ENCODE assay signal across 8 cellular contexts in the genomic region with DNA sequence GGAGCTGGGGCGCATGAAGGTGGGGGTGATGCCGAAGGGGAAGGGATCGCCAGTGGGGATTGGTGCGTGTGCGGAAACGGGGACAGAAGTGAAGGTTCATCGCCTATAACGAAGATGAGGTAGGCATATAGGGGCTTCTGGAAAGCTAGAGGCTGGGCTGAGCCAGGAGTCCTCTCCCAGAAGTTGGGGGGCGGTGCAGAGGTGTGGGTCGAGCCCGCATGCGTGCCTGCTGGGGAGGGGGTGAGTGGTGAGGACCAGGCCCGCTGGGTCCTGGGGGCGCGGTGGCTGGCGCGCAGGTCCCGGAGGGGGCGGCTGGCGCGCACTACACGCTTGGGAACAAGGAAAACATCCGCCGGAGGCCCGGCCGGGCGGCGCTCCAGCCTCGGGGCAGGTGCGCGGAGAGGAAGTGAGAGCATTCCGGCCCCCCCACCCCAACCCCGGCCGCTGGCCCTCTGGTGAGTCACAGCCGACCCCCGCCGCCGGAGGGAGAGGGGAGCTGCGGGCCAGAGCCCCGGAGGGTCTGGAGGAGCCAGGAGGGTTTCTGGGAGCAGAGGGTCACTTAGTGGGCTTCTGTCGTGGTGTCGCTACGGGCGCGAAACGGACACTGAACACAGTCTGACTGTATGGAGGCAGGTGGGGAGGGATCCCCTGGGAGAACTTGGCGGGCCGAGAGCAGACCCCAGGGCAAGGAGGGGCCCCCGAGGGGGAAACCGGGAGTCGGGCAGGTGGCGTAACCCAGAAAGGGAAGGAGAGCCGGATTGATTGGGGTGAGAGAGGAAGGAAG. TPM values are rescaled to one million over a fixed set of nuclear protein-coding genes. Genes with fewer than 3 reads are reported as not detected.
DNase-seq lines count a peak whose midpoint lies in the region; ATAC-seq, FAIRE-seq and TF ChIP-seq lines count a peak whose summit lies in the region.

No MANE protein-coding gene starts in this region.

- peak overlapping the region; percentile 76 for H3K27ac ChIP-seq in DND-41 (ENCODE audit: low read length)

- no peak for TF ChIP-seq CTCF in DND-41 (IDR thresholded peaks at IDR 0.05; ENCODE audit: borderline replicate concordance, extremely low read depth, low read length, poor library complexity, severe bottlenecking)
- no peak for TF ChIP-seq CTCF in D721Med (IDR thresholded peaks at IDR 0.05; ENCODE audit: insufficient read depth, missing control alignments)

- peak overlapping the region; percentile 99 for H3K4me3 Mint-ChIP-seq in T-helper 17 cell

- peaks cover 34% of the 10 kb centered on the region for H3K4me1 ChIP-seq in DND-41 (ENCODE audit: insufficient read depth, low read length)

- H3K4me1 Mint-ChIP-seq in T-helper 17 cell = peaks cover 37% of the 10 kb centered on the region

- H3K4me2 ChIP-seq in DND-41 (ENCODE audit: insufficient read depth, low read length) = peak overlapping the region; percentile 94

- peaks cover 10% of the 10 kb centered on the region for H3K36me3 Mint-ChIP-seq in T-helper 17 cell (ENCODE audit: low read depth)

- no peak for FAIRE-seq in D721Med (lab: Jason Lieb, UNC)

- DNase-seq in DND-41 (peak; percentile 64), Kasumi-1 (lab: John Stamatoyannopoulos, UW) (peak; percentile 73), T-helper 17 cell (peak in 1 of 3 donors; percentile 30), kidney glomerular epithelial cell (lab: John Stamatoyannopoulos, UW) (peak; percentile 24), D721Med (ENCODE audit: insufficient read length, low spot score) (no peak)
- peak; percentile 68 for DNase-seq in central memory CD4-positive, alpha-beta T cell
- peak; percentile 30 to 69 for DNase-seq in stimulated activated CD4-positive, alpha-beta T cell treated with anti-CD3 and anti-CD28 coated beads, Interleukin-15, amount 100 ng/mL, for 48 hours (ENCODE audit: low read depth in 2 of 2)

- H3K36me3 ChIP-seq in DND-41 (ENCODE audit: insufficient read depth, low read length) = peaks cover 15% of the 10 kb centered on the region

- no peaks in the 10 kb centered on the region for H3K9me3 ChIP-seq in DND-41 (ENCODE audit: insufficient read depth, low read length, severe bottlenecking)
- no peaks in the 10 kb centered on the region for H3K9me3 ChIP-seq in T-helper 17 cell (ENCODE audit: control insufficient read depth, low read length, poor library complexity, severe bottlenecking)

- H3K9ac ChIP-seq in DND-41 (ENCODE audit: low read depth, low read length) = peak overlapping the region; percentile 83

- H2AFZ ChIP-seq in DND-41 (ENCODE audit: low read depth, low read length) = peak overlapping the region; percentile 91

- peaks cover 4% of the 10 kb centered on the region; the same call in 1 of the 2 replicates for H4K20me1 ChIP-seq in DND-41 (ENCODE audit: insufficient read depth, low read length)

- ATAC-seq in DND-41 (ENCODE audit: insufficient read depth, low read depth) (peak; percentile 84), GM21576 (IDR thresholded peaks at IDR 0.05; ENCODE audit: unreplicated experiment) (peak; percentile 51), T-helper 17 cell (peak; percentile 94)

- H3K27me3 ChIP-seq in DND-41 (ENCODE audit: insufficient read depth, low read length, poor library complexity) = no peaks in the 10 kb centered on the region

- H3K27me3 Mint-ChIP-seq in T-helper 17 cell = no peaks in the 10 kb centered on the region

- peaks cover 49% of the 10 kb centered on the region for H3K79me2 ChIP-seq in DND-41 (ENCODE audit: insufficient read depth, low read length)

- H3K4me3 ChIP-seq in DND-41 (ENCODE audit: low read depth in 1 of 2, low read length in 2 of 2) = peak overlapping the region; percentile 69 to 76

- peak overlapping the region; percentile 92 for H3K27ac Mint-ChIP-seq in T-helper 17 cell

RNA-seq across cellular contexts. Expression of a gene that starts 2.9 kb away (rescaled TPM):
- not detected for total RNA-seq in T-helper 17 cell

RNA-seq across cellular contexts. Expression of a gene that starts 7.8 kb away (rescaled TPM):
- total RNA-seq in T-helper 17 cell = 10 to 100 TPM; 25.5 to 26.5 TPM

RNA-seq across cellular contexts. Expression of a gene that starts 7.9 kb away (rescaled TPM):
- 10 to 100 TPM; 28.6 to 28.7 TPM for total RNA-seq in T-helper 17 cell

RNA-seq across cellular contexts. Expression of a gene that starts 24.5 kb away (rescaled TPM):
- total RNA-seq in T-helper 17 cell = 10 to 100 TPM; 16.0 to 16.5 TPM

RNA-seq across cellular contexts. Expression of a gene that starts 24.9 kb away (rescaled TPM):
- 100 to 1,000 TPM; 259 to 617 TPM for total RNA-seq in T-helper 17 cell
